ENCODE assay signal across 9 cellular contexts in the genomic region with DNA sequence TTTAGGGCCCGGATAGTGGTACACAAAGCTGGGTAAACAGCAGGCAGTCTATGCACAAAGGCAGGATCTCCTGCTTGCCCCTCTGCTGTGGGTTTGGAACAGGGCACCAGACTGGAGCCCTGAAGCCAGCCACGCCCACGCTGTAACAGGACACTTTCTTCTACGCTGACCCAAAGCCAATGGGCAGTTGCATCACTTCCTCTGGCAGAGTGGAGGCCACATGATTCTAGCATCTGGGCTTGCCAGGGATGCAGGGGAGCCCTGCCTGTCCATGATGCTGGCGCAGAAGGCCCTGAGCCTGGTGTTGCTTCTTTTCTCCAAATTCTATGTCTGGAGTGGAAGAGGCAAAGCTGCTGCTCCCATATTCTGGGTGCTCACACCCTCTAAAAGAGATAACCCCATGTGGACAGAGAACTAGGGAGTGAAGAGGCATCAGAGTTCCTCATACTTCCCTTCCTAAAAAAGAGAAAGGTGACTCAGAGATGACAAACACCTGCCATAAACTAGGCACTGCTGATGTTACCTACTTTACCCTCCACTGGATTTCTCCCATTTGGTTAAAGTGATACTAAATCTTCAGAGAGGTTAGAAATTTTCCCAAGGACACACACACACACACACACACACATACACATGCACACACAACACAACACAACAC.
DNase-seq lines count a peak whose midpoint lies in the region; ATAC-seq and TF ChIP-seq lines count a peak whose summit lies in the region.
"Had no signal": no experiment of that assay in that cellular context is flagged by ENCODE, and none has a peak within 500 bp of the region (broad histone marks: within the 10 kb centered on the region; RNA-seq: fewer than 3 reads in every experiment).

No MANE protein-coding gene starts in this region.

- H3K4me1 ChIP-seq in left lung (peaks cover 14 to 36% of the 10 kb centered on the region in 2 donors), thyroid gland (peaks cover 27 to 44% of the 10 kb centered on the region in 2 donors)
- H3K4me1 ChIP-seq in CD8-positive, alpha-beta T cell (ENCODE audit: insufficient read depth, low read length) = no peaks in the 10 kb centered on the region

- peaks cover 42% of the 10 kb centered on the region for H3K4me1 Mint-ChIP-seq in chondrocyte (ENCODE audit: low read depth)
- no peaks in the 10 kb centered on the region for H3K4me1 Mint-ChIP-seq in activated naive CD4-positive, alpha-beta T cell treated with anti-CD3 and anti-CD28 coated beads for 36 hours (ENCODE audit: low read depth)
- no peaks in the 10 kb centered on the region for H3K4me1 Mint-ChIP-seq in CD8-positive, alpha-beta T cell (ENCODE audit: low read depth)

- POLR2A ChIA-PET in CD8-positive, alpha-beta T cell (lab: Charles Lee) = no interaction called here

- ATAC-seq in left lung = peak; percentile 84
- no peak for ATAC-seq in CD8-positive, alpha-beta T cell

- H3K4me3 ChIP-seq in left lung (no peak overlapping the region), thyroid gland (replicated peaks in 1 of 3) (no peak overlapping the region)
- H3K4me3 ChIP-seq in CD8-positive, alpha-beta T cell (ENCODE audit: low read depth, low read length) = no peak overlapping the region
- H3K4me3 ChIP-seq: HAP-1 had no signal

- WGBS in thyroid gland, 2 donors = 27 to 64% methylated on average over 4 of the region's 5 CpGs

- H3K36me3 Mint-ChIP-seq in chondrocyte (ENCODE audit: low read depth) = no peaks in the 10 kb centered on the region
- no peaks in the 10 kb centered on the region for H3K36me3 Mint-ChIP-seq in activated naive CD4-positive, alpha-beta T cell treated with anti-CD3 and anti-CD28 coated beads for 36 hours (ENCODE audit: low read depth)
- no peaks in the 10 kb centered on the region for H3K36me3 Mint-ChIP-seq in CD8-positive, alpha-beta T cell

- H3K27ac Mint-ChIP-seq in chondrocyte (ENCODE audit: unreplicated experiment) = peak overlapping the region; percentile 97
- H3K27ac Mint-ChIP-seq in activated naive CD4-positive, alpha-beta T cell treated with anti-CD3 and anti-CD28 coated beads for 36 hours = no peak overlapping the region
- no peak overlapping the region for H3K27ac Mint-ChIP-seq in CD8-positive, alpha-beta T cell

- H3K36me3 ChIP-seq in left lung (no peaks in the 10 kb centered on the region), thyroid gland (no peaks in the 10 kb centered on the region)
- no peaks in the 10 kb centered on the region for H3K36me3 ChIP-seq in CD8-positive, alpha-beta T cell (ENCODE audit: insufficient read depth, low read length)
- H3K36me3 ChIP-seq: HAP-1 had no signal

- DNase-seq in DMS153 (lab: John Stamatoyannopoulos, UW) (peak; percentile 79), NCI-H460 (ENCODE audit: extremely low read depth, low read depth) (peak; percentile 97), chondrocyte (ENCODE audit: low spot score) (no peak), left lung (peak; percentile 85 to 86), thyroid gland (peak; percentile 68 to 76), NCI-H446 (lab: John Stamatoyannopoulos, UW) (no peak)
- no peak for DNase-seq in activated naive CD4-positive, alpha-beta T cell treated with anti-CD3 and anti-CD28 coated beads for 36 hours
- DNase-seq in CD8-positive, alpha-beta T cell = no peak

- H3K9me3 ChIP-seq in left lung = no peaks in the 10 kb centered on the region
- H3K9me3 ChIP-seq in thyroid gland = no peaks in the 10 kb centered on the region
- H3K9me3 ChIP-seq in CD8-positive, alpha-beta T cell (ENCODE audit: low read length) = no peaks in the 10 kb centered on the region
- H3K9me3 ChIP-seq: HAP-1 had no signal

- peak overlapping the region; percentile 25 for H3K4me3 Mint-ChIP-seq in chondrocyte (ENCODE audit: unreplicated experiment)
- no peak overlapping the region for H3K4me3 Mint-ChIP-seq in activated naive CD4-positive, alpha-beta T cell treated with anti-CD3 and anti-CD28 coated beads for 36 hours
- no peak overlapping the region for H3K4me3 Mint-ChIP-seq in CD8-positive, alpha-beta T cell

- peak overlapping the region; percentile 51 to 78 for H3K27ac ChIP-seq in left lung
- peak overlapping the region; percentile 61 to 86 (median 83) for H3K27ac ChIP-seq in thyroid gland
- no peak overlapping the region for H3K27ac ChIP-seq in CD8-positive, alpha-beta T cell (ENCODE audit: low read depth, low read length)

- intact Hi-C loops in left lung (cut with DNase I) (no loop called here), thyroid gland (cut with DNase I) (loop anchor here (5.0 to 10.0 kb wide), 2 partner anchors 265 to 1002 kb away; partner anchors contain the start of gene KLF4)
- intact Hi-C loops in activated naive CD4-positive, alpha-beta T cell treated with anti-CD3 and anti-CD28 coated beads for 36 hours (cut with micrococcal nuclease) = no loop called here
- intact Hi-C loops in CD8-positive, alpha-beta T cell (cut with DNase I, micrococcal nuclease) = no loop called here

- TF ChIP-seq CTCF in chondrocyte (IDR thresholded peaks at IDR 0.05) (no peak), left lung (IDR thresholded peaks at IDR 0.05) (no peak), thyroid gland (IDR thresholded peaks at IDR 0.05) (no peak)
- TF ChIP-seq CTCF in CD8-positive, alpha-beta T cell (IDR thresholded peaks at IDR 0.05) = no peak

- TF ChIP-seq POLR2A in thyroid gland (IDR thresholded peaks at IDR 0.05) = no peak

- CTCF ChIA-PET in activated naive CD4-positive, alpha-beta T cell treated with anti-CD3 and anti-CD28 coated beads for 36 hours (lab: Charles Lee) = no interaction called here
- CTCF ChIA-PET in CD8-positive, alpha-beta T cell (lab: Charles Lee) = no interaction called here

- no peaks in the 10 kb centered on the region for H3K27me3 ChIP-seq in left lung
- H3K27me3 ChIP-seq in thyroid gland = no peaks in the 10 kb centered on the region
- no peaks in the 10 kb centered on the region for H3K27me3 ChIP-seq in CD8-positive, alpha-beta T cell (ENCODE audit: insufficient read depth, low read length)

- H3K9me3 Mint-ChIP-seq in chondrocyte (ENCODE audit: low read depth) = no peaks in the 10 kb centered on the region
- H3K9me3 Mint-ChIP-seq in activated naive CD4-positive, alpha-beta T cell treated with anti-CD3 and anti-CD28 coated beads for 36 hours = no peaks in the 10 kb centered on the region
- no peaks in the 10 kb centered on the region for H3K9me3 Mint-ChIP-seq in CD8-positive, alpha-beta T cell

- no peaks in the 10 kb centered on the region for H3K27me3 Mint-ChIP-seq in chondrocyte (ENCODE audit: low read depth)
- no peaks in the 10 kb centered on the region for H3K27me3 Mint-ChIP-seq in activated naive CD4-positive, alpha-beta T cell treated with anti-CD3 and anti-CD28 coated beads for 36 hours (ENCODE audit: low read depth)
- no peaks in the 10 kb centered on the region for H3K27me3 Mint-ChIP-seq in CD8-positive, alpha-beta T cell (ENCODE audit: low read depth)

Comparison
In these comparisons a context has a peak if more than half of its experiments do, and no peak if none do; other contexts are left out.
1. DNase-seq: peak in DMS153 (single experiment), NCI-H460 (single experiment), left lung (2 of 2) and thyroid gland (2 of 2); none in chondrocyte (single experiment), activated naive CD4-positive, alpha-beta T cell treated with anti-CD3 and anti-CD28 coated beads for 36 hours (single experiment), NCI-H446 (0 of 2) and CD8-positive, alpha-beta T cell (0 of 7).